In the genomic region with DNA sequence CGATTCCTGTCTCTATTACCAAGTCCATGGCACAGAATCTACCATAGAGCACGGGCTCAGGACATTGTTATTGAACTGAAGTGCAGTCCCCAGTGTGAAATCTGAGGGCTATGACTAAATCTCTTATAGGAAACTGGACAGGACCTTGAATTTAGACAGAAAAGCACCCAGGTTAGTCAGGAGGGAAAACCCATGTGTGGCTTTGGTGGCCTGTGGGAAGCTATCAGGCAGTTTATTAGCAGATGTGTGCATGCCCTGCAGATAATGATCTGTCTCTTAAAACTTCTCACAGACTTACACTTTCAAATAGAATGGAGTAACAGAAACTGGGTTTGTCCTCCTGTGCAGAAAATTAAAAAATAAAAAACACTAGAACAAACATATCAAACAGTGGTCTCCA, we compare ENCODE assay signal across 25 cellular contexts.
DNase-seq lines count a peak whose midpoint lies in the region; ATAC-seq, FAIRE-seq and TF ChIP-seq lines count a peak whose summit lies in the region.
"Had no signal": no experiment of that assay in that cellular context is flagged by ENCODE, and none has a peak within 500 bp of the region (broad histone marks: within the 10 kb centered on the region; RNA-seq: fewer than 3 reads in every experiment).

No MANE protein-coding gene starts in this region.

- H3K27ac ChIP-seq in GM12878 (ENCODE audit: control insufficient read depth, insufficient read depth) (no peak overlapping the region), PC-9 (no peak overlapping the region), H9 (ENCODE audit: insufficient read length, low read depth, low read length) (no peak overlapping the region)
- H3K27ac ChIP-seq: body of pancreas, C4-2B, right atrium auricular region, spleen, testis, vagina had no signal

- H3K36me3 Mint-ChIP-seq in H9 (ENCODE audit: insufficient read depth in 1 of 3, low read depth in 3 of 3), result no peaks in the 10 kb centered on the region
- H3K36me3 Mint-ChIP-seq: natural killer cell treated with Interleukin-12 subunit alpha and Interleukin-12 subunit beta and Interleukin-15 and Interleukin-18, amount 100 ng/mL, for 72 hours had no signal

- no peak overlapping the region for H2BK5ac ChIP-seq in H9 (ENCODE audit: insufficient read length, low read length)

- H3K14ac ChIP-seq in H9 (ENCODE audit: insufficient read depth, low read length), result no peak overlapping the region

- CTCF ChIA-PET in GM12878 (lab: Yijun Ruan, JAX) (no interaction called here), PC-9 (lab: Charles Lee) (no interaction called here)

- H3K23ac ChIP-seq in H9 (ENCODE audit: insufficient read length, low read depth, low read length), result no peak overlapping the region

- no peak overlapping the region for H4K5ac ChIP-seq in H9 (ENCODE audit: insufficient read length, low read depth, low read length)

- H3K23me2 ChIP-seq in H9 (ENCODE audit: insufficient read length, low read depth, low read length, poor library complexity, severe bottlenecking), result no peaks in the 10 kb centered on the region

- no peak overlapping the region for H2BK15ac ChIP-seq in H9 (ENCODE audit: low read depth, low read length)

- H4K91ac ChIP-seq in H9 (ENCODE audit: insufficient read length, low read depth, low read length), result no peak overlapping the region

- no peak overlapping the region for H3K4ac ChIP-seq in H9 (ENCODE audit: low read depth, low read length)

- H2AK5ac ChIP-seq in H9 (ENCODE audit: insufficient read length, low read length), result no peak overlapping the region

- no peaks in the 10 kb centered on the region for H3K9me3 ChIP-seq in GM12878 (replicated peaks; ENCODE audit: control insufficient read depth, insufficient read depth, low read length)
- H3K9me3 ChIP-seq in PC-9 (ENCODE audit: insufficient read depth, low read depth), result no peaks in the 10 kb centered on the region
- no peaks in the 10 kb centered on the region for H3K9me3 ChIP-seq in H9 (ENCODE audit: control insufficient read depth, low read depth, low read length)
- H3K9me3 ChIP-seq: body of pancreas, right atrium auricular region, SK-N-SH, spleen, testis, vagina had no signal

- H3K9me3 Mint-ChIP-seq in H9, result no peaks in the 10 kb centered on the region
- H3K9me3 Mint-ChIP-seq: natural killer cell treated with Interleukin-12 subunit alpha and Interleukin-12 subunit beta and Interleukin-15 and Interleukin-18, amount 100 ng/mL, for 72 hours had no signal

- RAD21 ChIA-PET in GM12878 (lab: Charles Lee; ENCODE audit: unreplicated experiment), result no interaction called here

- no peaks in the 10 kb centered on the region; the same call in none of the 2 replicates for H3K27me3 Mint-ChIP-seq in H9 (ENCODE audit: low read depth)

- no peak overlapping the region for H3K4me3 Mint-ChIP-seq in H9
- H3K4me3 Mint-ChIP-seq: natural killer cell treated with Interleukin-12 subunit alpha and Interleukin-12 subunit beta and Interleukin-15 and Interleukin-18, amount 100 ng/mL, for 72 hours had no signal

- H2BK120ac ChIP-seq in H9 (ENCODE audit: low read depth, low read length, poor library complexity, severe bottlenecking), result no peak overlapping the region

- BruUV-seq in GM12878 (replicated peaks; lab: Mats Ljungman, UMichigan), result no TSS peak
- no TSS peak for BruUV-seq in PC-9 (replicated peaks; lab: Mats Ljungman, UMichigan)

- 44% methylated on average over 2 of the region's 2 CpGs for WGBS in GM12878 (ENCODE audit: insufficient coverage, insufficient replicate concordance, low lambda C conversion rate, missing lambda C conversion rate)
- WGBS in H9 (ENCODE audit: extremely low coverage, insufficient read length, low lambda C conversion rate), result no CpG with 5 or more reads among the region's 2 CpGs

- no peak overlapping the region for H3T11ph ChIP-seq in H9 (ENCODE audit: low read length)

- ATAC-seq in GM18508 (IDR thresholded peaks at IDR 0.05; ENCODE audit: insufficient read depth, unreplicated experiment) (peak; percentile 81), GM21447 (IDR thresholded peaks at IDR 0.05; ENCODE audit: unreplicated experiment) (peak; percentile 59), HG02973 (IDR thresholded peaks at IDR 0.05; ENCODE audit: unreplicated experiment) (peak; percentile 64), GM12878 (peak; percentile 87)
- ATAC-seq: body of pancreas; left ventricle myocardium superior; natural killer cell treated with Interleukin-12 subunit alpha and Interleukin-12 subunit beta and Interleukin-15 and Interleukin-18, amount 100 ng/mL, for 72 hours had no signal

- SMC1A ChIA-PET in GM12878 (lab: Charles Lee; ENCODE audit: uncharacterized antibody, unreplicated experiment), result interaction anchor here (1.1 kb wide), 1 partner anchor 29 kb away, joined by 3 read pairs; no protein-coding TSS in a partner anchor

- DNase-seq in GM12878 (ENCODE audit: low read depth, low spot score), result peak; percentile 34
- DNase-seq in PC-9, result no peak
- no peak for DNase-seq in H9
- DNase-seq in NCI-H2029 (lab: John Stamatoyannopoulos, UW), result no peak
- DNase-seq: activated CD8-positive, alpha-beta memory T cell treated with anti-CD3 and anti-CD28 coated beads, Interleukin-2, amount 50 U/mL, for 48 hours; activated effector memory CD4-positive, alpha-beta T cell treated with Interleukin-2 at 50 U/mL for 16 hours; body of pancreas; effector memory CD4-positive, alpha-beta T cell; foreskin melanocyte; left ventricle myocardium superior; midbrain; NCI-H1436; NCI-H510A treated with DMSO at 0.1 percent for 48 hours; SK-N-SH; spleen; stimulated activated CD4-positive, alpha-beta T cell treated with anti-CD3 and anti-CD28 coated beads, Interleukin-4, amount 100 ng/mL, for 1 hour; stimulated activated naive CD4-positive, alpha-beta T cell; testis had no signal

- H4K8ac ChIP-seq in H9 (replicated peaks; ENCODE audit: insufficient read length, low read depth, low read length), result no peak overlapping the region

- H3K4me3 ChIP-seq in GM12878 (no peak overlapping the region), PC-9 (no peak overlapping the region)
- H3K4me3 ChIP-seq: body of pancreas, right atrium auricular region, spleen, testis, vagina had no signal

- no peak for TF ChIP-seq POLR2A in GM12878 (IDR thresholded peaks at IDR 0.05; ENCODE audit: low read depth, low read length)

- H3K27me3 ChIP-seq in GM12878 (replicated peaks in 1 of 2; ENCODE audit: control insufficient read depth in 2 of 2, insufficient read depth in 2 of 2, low read length in 1 of 2) (no peaks in the 10 kb centered on the region), PC-9 (ENCODE audit: insufficient read depth, low read depth) (peaks cover 43% of the 10 kb centered on the region), H9 (ENCODE audit: insufficient read depth, low read length) (no peaks in the 10 kb centered on the region)
- H3K27me3 ChIP-seq: body of pancreas, right atrium auricular region, spleen, testis, vagina had no signal

- no peak overlapping the region for H2BK20ac ChIP-seq in H9 (ENCODE audit: low read depth, low read length, poor library complexity, severe bottlenecking)

- H3K4me1 Mint-ChIP-seq in H9, result peaks cover 5 to 7% of the 10 kb centered on the region in 2 experiments; a peak in 3 of 4 replicates

- no peaks in the 10 kb centered on the region for H3K79me2 ChIP-seq in GM12878 (ENCODE audit: control insufficient read depth, insufficient read depth, low read length)
- no peaks in the 10 kb centered on the region for H3K79me2 ChIP-seq in PC-9 (ENCODE audit: low read depth)
- no peaks in the 10 kb centered on the region for H3K79me2 ChIP-seq in H9 (ENCODE audit: insufficient read depth, low read length)

- H2AFZ ChIP-seq in GM12878 (ENCODE audit: control insufficient read depth, low read depth, low read length) (no peak overlapping the region), PC-9 (no peak overlapping the region), H9 (ENCODE audit: low read length) (no peak overlapping the region)

- no peak overlapping the region for H3K9ac ChIP-seq in GM12878 (ENCODE audit: control insufficient read depth, insufficient read depth, low read length)
- H3K9ac ChIP-seq in H9 (ENCODE audit: extremely low read depth, insufficient read length, low read length), result no peak overlapping the region
- H3K9ac ChIP-seq: SK-N-SH had no signal

- H3K4me2 ChIP-seq in GM12878 (ENCODE audit: control insufficient read depth, insufficient read depth) (no peak overlapping the region), PC-9 (no peak overlapping the region), H9 (ENCODE audit: insufficient read depth, insufficient read length, low read length) (no peak overlapping the region)
- H3K4me2 ChIP-seq: SK-N-SH had no signal

- no peaks in the 10 kb centered on the region; the same call in 1 of the 2 replicates for H3K4me1 ChIP-seq in GM12878 (ENCODE audit: control insufficient read depth, insufficient read depth, low read length)
- no peaks in the 10 kb centered on the region for H3K4me1 ChIP-seq in PC-9 (replicated peaks; ENCODE audit: insufficient read depth)
- no peaks in the 10 kb centered on the region for H3K4me1 ChIP-seq in H9 (ENCODE audit: insufficient read depth, low read length)
- H3K4me1 ChIP-seq: body of pancreas, right atrium auricular region, spleen, testis, vagina had no signal

- no peak overlapping the region for H3K27ac Mint-ChIP-seq in H9
- H3K27ac Mint-ChIP-seq: natural killer cell treated with Interleukin-12 subunit alpha and Interleukin-12 subunit beta and Interleukin-15 and Interleukin-18, amount 100 ng/mL, for 72 hours had no signal

- intact Hi-C loops in GM12878 (cut with micrococcal nuclease; ENCODE audit: unreplicated experiment), result no loop called here
- intact Hi-C loops in PC-9 (cut with micrococcal nuclease; ENCODE audit: unreplicated experiment), result no loop called here

- H3K56ac ChIP-seq in H9 (ENCODE audit: insufficient read length, low read depth, low read length), result no peak overlapping the region

- no peak for TF ChIP-seq CTCF in GM12878 (IDR thresholded peaks at IDR 0.05 in 2 of 3, conservative IDR thresholded peaks at IDR 0.05 in 1 of 3; ENCODE audit: control insufficient read depth in 2 of 3, extremely low read depth in 1 of 3, insufficient read depth in 1 of 3, low read depth in 3 of 3, low read length in 3 of 3)
- no peak for TF ChIP-seq CTCF in PC-9 (conservative IDR thresholded peaks at IDR 0.05)
- no peak for TF ChIP-seq CTCF in H9 (conservative IDR thresholded peaks at IDR 0.05)

- H3K36me3 ChIP-seq in GM12878 (ENCODE audit: control insufficient read depth in 2 of 2, insufficient read depth in 2 of 2, low read length in 1 of 2) (no peaks in the 10 kb centered on the region), PC-9 (ENCODE audit: low read depth) (no peaks in the 10 kb centered on the region)
- H3K36me3 ChIP-seq: right atrium auricular region, spleen, vagina had no signal

- H4K20me1 ChIP-seq in GM12878 (ENCODE audit: control insufficient read depth, insufficient read depth), result no peaks in the 10 kb centered on the region
- no peaks in the 10 kb centered on the region for H4K20me1 ChIP-seq in PC-9 (ENCODE audit: insufficient read depth)
- no peaks in the 10 kb centered on the region for H4K20me1 ChIP-seq in H9 (ENCODE audit: control insufficient read depth, insufficient read depth, insufficient read length)

- TF ChIP-seq RAD21 in GM12878 (IDR thresholded peaks at IDR 0.05; ENCODE audit: insufficient read depth, low read depth, low read length), result no peak

- no peaks in the 10 kb centered on the region for H3K9me2 ChIP-seq in PC-9 (ENCODE audit: insufficient read depth)
- H3K9me2 ChIP-seq: SK-N-SH had no signal

- POLR2A ChIA-PET in GM12878 (lab: Charles Lee), result no interaction called here
- POLR2A ChIA-PET in PC-9 (lab: Charles Lee; ENCODE audit: unreplicated experiment), result no interaction called here

- H3K79me1 ChIP-seq in H9 (ENCODE audit: insufficient read depth, low read depth, low read length, poor library complexity, severe bottlenecking), result no peaks in the 10 kb centered on the region

- no peak for FAIRE-seq in GM12878 (lab: Jason Lieb, UNC)

- H3F3A ChIP-seq in PC-9 (ENCODE audit: insufficient read depth, low read depth), result no peaks in the 10 kb centered on the region

- in situ Hi-C loops in GM12878 (cut with MboI), result no loop called here

- no peak overlapping the region for H2BK12ac ChIP-seq in H9 (ENCODE audit: insufficient read length, low read depth, low read length)

- no peak overlapping the region for H3K18ac ChIP-seq in H9 (ENCODE audit: insufficient read length, low read depth, low read length)

- TF ChIP-seq EP300 in GM12878 (IDR thresholded peaks at IDR 0.05; ENCODE audit: borderline replicate concordance in 1 of 2, control insufficient read depth in 1 of 2, low read depth in 2 of 2, low read length in 2 of 2), result no peak; a peak in 1 of 4 replicates
